ENCODE assay signal across 1 cellular context in the genomic region with DNA sequence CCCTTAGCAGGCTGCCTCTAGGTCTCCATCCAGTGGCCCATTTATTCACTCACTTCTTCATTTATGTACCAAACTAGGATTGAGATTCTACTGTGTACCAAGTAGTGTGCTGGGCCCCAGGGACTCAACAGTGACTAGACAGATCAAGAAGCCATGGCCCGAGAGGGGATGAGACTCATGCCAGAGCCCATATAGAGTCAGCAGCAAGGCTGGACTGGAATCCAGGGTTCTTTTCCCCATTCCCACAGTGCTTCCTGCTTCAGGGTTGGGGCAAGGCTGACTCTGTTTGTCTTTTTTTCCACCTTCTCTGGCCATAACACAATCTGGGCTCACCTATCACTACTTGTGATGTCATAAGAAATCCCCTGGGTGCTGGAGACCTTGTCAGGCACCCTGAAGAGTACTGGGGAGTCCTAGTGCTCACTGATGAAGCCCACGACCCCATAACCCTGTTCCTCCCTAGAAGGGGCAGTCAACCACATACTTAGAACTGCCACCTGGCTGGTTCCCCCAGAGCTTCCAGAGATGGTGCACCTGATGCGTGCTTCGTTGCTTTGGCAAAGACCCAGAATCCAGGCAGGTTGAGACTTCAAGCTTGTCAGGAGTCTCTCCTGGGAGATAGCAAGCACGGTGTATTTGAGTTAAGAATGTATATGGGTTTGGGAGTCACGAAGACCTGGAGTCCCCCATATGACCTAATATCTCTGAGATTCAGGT.
TF ChIP-seq lines count a peak whose summit lies in the region.

No MANE protein-coding gene starts in this region.

TF ChIP-seq in H1, 55 proteins besides CTCF, POLR2A, EP300 and RAD21 (continued from another document):
- TF ChIP-seq TAF1 (IDR thresholded peaks at IDR 0.05; ENCODE audit: low read depth, low read length) (no peak), KDM5A (IDR thresholded peaks at IDR 0.05; ENCODE audit: low read length) (no peak), SIRT6 (IDR thresholded peaks at IDR 0.05; ENCODE audit: low read length) (no peak), KDM4A (IDR thresholded peaks at IDR 0.05; ENCODE audit: low read depth, low read length, severe bottlenecking) (no peak), ZNF274 (IDR thresholded peaks at IDR 0.05; ENCODE audit: borderline replicate concordance, extremely low read depth, low read length) (no peak)
- TF ChIP-seq, protein P1, sequence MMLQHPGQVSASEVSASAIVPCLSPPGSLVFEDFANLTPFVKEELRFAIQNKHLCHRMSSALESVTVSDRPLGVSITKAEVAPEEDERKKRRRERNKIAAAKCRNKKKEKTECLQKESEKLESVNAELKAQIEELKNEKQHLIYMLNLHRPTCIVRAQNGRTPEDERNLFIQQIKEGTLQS (IDR thresholded peaks at IDR 0.05; ENCODE audit: insufficient read depth, low read depth, low read length): no peak
